9 cellular contexts compared by ENCODE assay signal in genomic region chr18:48842259-48843061, GRCh38.
DNase-seq lines count a peak whose midpoint lies in the region; ATAC-seq and TF ChIP-seq lines count a peak whose summit lies in the region.
"Had no signal": no experiment of that assay in that cellular context is flagged by ENCODE, and none has a peak within 500 bp of the region (broad histone marks: within the 10 kb centered on the region; RNA-seq: fewer than 3 reads in every experiment).

No MANE protein-coding gene starts in this region.

- H3K9me3 ChIP-seq in lower lobe of right lung (no peaks in the 10 kb centered on the region), thyroid gland (no peaks in the 10 kb centered on the region)

- H3K4me1 ChIP-seq in lower lobe of right lung (peaks cover 63% of the 10 kb centered on the region), thyroid gland (peaks cover 21 to 50% of the 10 kb centered on the region in 2 donors)

- no peaks in the 10 kb centered on the region for H3K36me3 ChIP-seq in lower lobe of right lung
- no peaks in the 10 kb centered on the region for H3K36me3 ChIP-seq in thyroid gland

- no peak for TF ChIP-seq POLR2A in thyroid gland (IDR thresholded peaks at IDR 0.05)

- intact Hi-C loops in lower lobe of right lung (cut with DNase I) (no loop called here), thyroid gland (cut with DNase I) (no loop called here)

- 50 to 69% methylated on average over 16 to 19 of the region's 19 CpGs for WGBS in thyroid gland, 2 donors

- H3K27me3 ChIP-seq in lower lobe of right lung (ENCODE audit: low read depth) (no peaks in the 10 kb centered on the region), thyroid gland (no peaks in the 10 kb centered on the region)

- ATAC-seq in lower lobe of right lung: peak; percentile 31 to 41
- no peak for ATAC-seq in GM18870 (IDR thresholded peaks at IDR 0.05; ENCODE audit: unreplicated experiment)

- peak overlapping the region; percentile 78 for H3K27ac ChIP-seq in lower lobe of right lung
- peak overlapping the region; percentile 53 to 71 (median 63) for H3K27ac ChIP-seq in thyroid gland

- no peak for TF ChIP-seq CTCF in lower lobe of right lung (IDR thresholded peaks at IDR 0.05)
- no peak for TF ChIP-seq CTCF in thyroid gland (IDR thresholded peaks at IDR 0.05)

- peak; percentile 79 for DNase-seq in NK-92 treated with Interleukin-12 subunit alpha and Interleukin-12 subunit beta, amount 100 ng/mL, for 24 hours (lab: John Stamatoyannopoulos, UW)
- DNase-seq in NK-92 (lab: John Stamatoyannopoulos, UW; ENCODE audit: unreplicated experiment) (no peak), astrocyte of the hippocampus (ENCODE audit: low read depth, low spot score) (peak; percentile 42), lower lobe of right lung (peak; percentile 45), thyroid gland (peak; percentile 27 to 33), NCI-H1048 (lab: John Stamatoyannopoulos, UW) (no peak), C1 segment of cervical spinal cord (lab: John Stamatoyannopoulos, UW) (no peak)
- DNase-seq: Karpas-422 had no signal

- H3K4me3 ChIP-seq in lower lobe of right lung (no peak overlapping the region), thyroid gland (replicated peaks in 1 of 3) (no peak overlapping the region)

Comparison
In these comparisons a context has a peak if more than half of its experiments do, and no peak if none do; other contexts are left out.
1. DNase-seq: peak in NK-92 treated with Interleukin-12 subunit alpha and Interleukin-12 subunit beta, amount 100 ng/mL, for 24 hours (single experiment), astrocyte of the hippocampus (single experiment), lower lobe of right lung (single experiment) and thyroid gland (2 of 2); none in NK-92 (single experiment), NCI-H1048 (single experiment) and C1 segment of cervical spinal cord (0 of 14).